ENCODE assay signal across 10 cellular contexts in genomic region chr3:31004025-31004678, GRCh38.
DNase-seq lines count a peak whose midpoint lies in the region; ATAC-seq, FAIRE-seq and TF ChIP-seq lines count a peak whose summit lies in the region.
"Had no signal": no experiment of that assay in that cellular context is flagged by ENCODE, and none has a peak within 500 bp of the region (broad histone marks: within the 10 kb centered on the region; RNA-seq: fewer than 3 reads in every experiment).

No MANE protein-coding gene starts in this region.

- H3K4me3 ChIP-seq in fibroblast of mammary gland (ENCODE audit: control insufficient read depth, low read depth, low read length): no peak overlapping the region
- H3K4me3 ChIP-seq: thyroid gland had no signal

- DNase-seq in AG09319 (ENCODE audit: extremely low read depth, low read depth): peak; percentile 58
- DNase-seq in HTR-8/SVneo (ENCODE audit: insufficient read length, low spot score): peak; percentile 15
- peak; percentile 87 for DNase-seq in fibroblast of mammary gland (ENCODE audit: low read depth)
- DNase-seq in GM19240 (ENCODE audit: insufficient read length, low spot score): no peak
- no peak for DNase-seq in DMS114 treated with DMSO at 0.1 percent for 48 hours (lab: John Stamatoyannopoulos, UW; ENCODE audit: unreplicated experiment)
- no peak for DNase-seq in KG1 (lab: John Stamatoyannopoulos, UW)
- DNase-seq: activated naive CD4-positive, alpha-beta T cell treated with anti-CD3 and anti-CD28 coated beads, Interleukin-2, amount 50 U/mL, for 16 hours; thyroid gland had no signal

- ATAC-seq in GM21367 (IDR thresholded peaks at IDR 0.05; ENCODE audit: unreplicated experiment) (peak; percentile 53), GM18867 (IDR thresholded peaks at IDR 0.05; ENCODE audit: unreplicated experiment) (no peak)

- TF ChIP-seq CTCF in AG09319 (IDR thresholded peaks at IDR 0.05; ENCODE audit: low read depth, low read length): no peak
- no peak for TF ChIP-seq CTCF in fibroblast of mammary gland (conservative IDR thresholded peaks at IDR 0.05; ENCODE audit: control insufficient read depth, insufficient read depth, low read depth, low read length)

- no peak for FAIRE-seq in HTR-8/SVneo (lab: Jason Lieb, UNC)

Comparison
In these comparisons a context has a peak if more than half of its experiments do, and no peak if none do; other contexts are left out.
1. DNase-seq: peak in AG09319 (single experiment), HTR-8/SVneo (single experiment) and fibroblast of mammary gland (single experiment); none in GM19240 (single experiment), DMS114 treated with DMSO at 0.1 percent for 48 hours (single experiment) and KG1 (single experiment).